Comparison of ENCODE assay signal across 17 cellular contexts in the genomic region with DNA sequence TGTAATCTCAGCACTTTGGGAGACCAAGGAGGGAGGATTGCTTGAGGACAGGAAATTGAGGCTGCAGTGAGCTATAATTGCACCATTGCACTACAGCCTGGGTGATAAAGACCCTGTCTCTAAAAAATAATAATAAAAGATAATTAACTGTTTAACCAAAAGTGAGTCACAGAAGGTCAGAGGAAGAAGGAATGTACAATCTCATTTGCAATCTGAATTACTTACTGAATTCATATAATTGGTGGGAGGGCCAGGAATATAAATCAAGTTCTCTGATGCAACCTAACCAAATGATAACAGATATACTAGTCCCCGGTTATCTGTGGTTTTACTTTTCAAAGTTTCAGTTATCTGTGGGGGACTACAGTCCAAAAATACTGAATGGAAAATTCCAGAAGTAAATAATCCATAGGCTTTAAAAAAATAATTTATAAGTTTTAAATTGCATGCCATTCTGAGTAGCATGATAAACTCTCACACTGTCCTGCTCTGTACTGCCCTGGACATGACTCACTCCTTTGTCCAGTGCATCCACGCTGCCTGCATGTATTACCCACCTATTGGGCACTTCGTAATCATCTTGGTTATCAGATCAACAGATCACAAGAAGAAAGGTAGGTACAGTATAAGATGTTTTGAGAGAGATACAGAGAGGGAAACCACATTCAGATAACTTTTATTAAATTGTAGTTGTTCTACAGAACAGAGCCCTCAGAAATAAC. TPM values are rescaled to one million over a fixed set of nuclear protein-coding genes. Genes with fewer than 3 reads are reported as not detected.
DNase-seq lines count a peak whose midpoint lies in the region; ATAC-seq and TF ChIP-seq lines count a peak whose summit lies in the region.
"Had no signal": no experiment of that assay in that cellular context is flagged by ENCODE, and none has a peak within 500 bp of the region (broad histone marks: within the 10 kb centered on the region; RNA-seq: fewer than 3 reads in every experiment).

No MANE protein-coding gene starts in this region.

- H4K20me1 ChIP-seq in GM23248 (ENCODE audit: insufficient read depth) = 0 out of 2 replicates have a peak, but pooled peaks cover 4% of the 10 kb centered on the region

- H3K18ac ChIP-seq in neuronal stem cell (ENCODE audit: low read length) = no peak overlapping the region

- H3K9me2 ChIP-seq in GM23248 (ENCODE audit: insufficient read depth) = no peaks in the 10 kb centered on the region

- H3K36me3 ChIP-seq in GM23248 (ENCODE audit: low read depth) (peaks cover 27% of the 10 kb centered on the region), tibial nerve (peaks cover 0 to 53% (median 10%) of the 10 kb centered on the region in 3 donors), neuronal stem cell (replicated peaks in 1 of 2; ENCODE audit: control insufficient read depth in 2 of 2, insufficient read depth in 2 of 2, low read length in 2 of 2) (peaks cover under 1 to 34% of the 10 kb centered on the region in 2 donors)
- H3K36me3 ChIP-seq: BE2C had no signal

- H3K4me2 ChIP-seq in GM23248 (ENCODE audit: unreplicated experiment) = peak overlapping the region; percentile 6
- H3K4me2 ChIP-seq in neuronal stem cell (ENCODE audit: insufficient read depth, low read length, poor library complexity, severe bottlenecking) = no peak overlapping the region
- H3K4me2 ChIP-seq: GM23338, PC-9 had no signal

- no peak for TF ChIP-seq EP300 in tibial nerve (IDR thresholded peaks at IDR 0.05)

- no peaks in the 10 kb centered on the region for H3K79me1 ChIP-seq in neuronal stem cell (ENCODE audit: low read depth, low read length)

- TF ChIP-seq POLR2A in tibial nerve (IDR thresholded peaks at IDR 0.05) = no peak

- no peaks in the 10 kb centered on the region for H3K27me3 ChIP-seq in GM23248 (replicated peaks; ENCODE audit: insufficient read depth)
- H3K27me3 ChIP-seq in tibial nerve = no peaks in the 10 kb centered on the region
- no peaks in the 10 kb centered on the region for H3K27me3 ChIP-seq in neuronal stem cell (ENCODE audit: control insufficient read depth in 3 of 3, insufficient read depth in 3 of 3, low read depth in 1 of 3, low read length in 3 of 3)
- H3K27me3 ChIP-seq: BE2C had no signal

- no peak overlapping the region for H2AK5ac ChIP-seq in neuronal stem cell (ENCODE audit: low read depth, low read length)

- no peak overlapping the region for H3K9ac ChIP-seq in GM23248
- no peak overlapping the region for H3K9ac ChIP-seq in neuronal stem cell (ENCODE audit: low read depth, low read length, poor library complexity)

- H3K4ac ChIP-seq in neuronal stem cell (ENCODE audit: low read length) = no peak overlapping the region

- no peak overlapping the region for H2BK120ac ChIP-seq in neuronal stem cell (ENCODE audit: low read depth, low read length)

- no peak for ATAC-seq in HG03432 (IDR thresholded peaks at IDR 0.05; ENCODE audit: unreplicated experiment)
- ATAC-seq: GM23338 had no signal

- H3K14ac ChIP-seq in neuronal stem cell (ENCODE audit: low read length) = no peak overlapping the region

- in situ Hi-C loops in GM23248 (cut with MboI) = no loop called here

- H2BK12ac ChIP-seq in neuronal stem cell (ENCODE audit: low read length) = no peak overlapping the region

- no peak overlapping the region for H2BK5ac ChIP-seq in neuronal stem cell (ENCODE audit: low read length)

- H4K8ac ChIP-seq in neuronal stem cell (ENCODE audit: low read depth, low read length) = no peak overlapping the region

- no peak overlapping the region for H3K4me3 ChIP-seq in GM23248
- H3K4me3 ChIP-seq in tibial nerve = no peak overlapping the region
- H3K4me3 ChIP-seq in neuronal stem cell (ENCODE audit: low read length in 2 of 2) = no peak overlapping the region
- H3K4me3 ChIP-seq: GM23338, PC-9 had no signal

- no peak overlapping the region for H4K91ac ChIP-seq in neuronal stem cell (ENCODE audit: low read depth, low read length, poor library complexity)

- H2AFZ ChIP-seq in GM23248 (no peak overlapping the region), neuronal stem cell (ENCODE audit: low read length) (no peak overlapping the region)
- H2AFZ ChIP-seq: GM23338, PC-9 had no signal

- peak; percentile 18 for DNase-seq in AG08395 (ENCODE audit: low spot score)
- peak; percentile 48 for DNase-seq in GM23248
- peak; percentile 22 for DNase-seq in OCI-M1 (lab: John Stamatoyannopoulos, UW)
- peak; percentile 59 for DNase-seq in dermis blood vessel endothelial cell
- no peak for DNase-seq in tibial nerve (ENCODE audit: low spot score in 2 of 2)
- no peak for DNase-seq in neuronal stem cell (ENCODE audit: low spot score)
- DNase-seq in NCI-H187 (lab: John Stamatoyannopoulos, UW) = no peak
- DNase-seq: BE2C; CD4-positive, alpha-beta memory T cell; Kasumi-1; NCI-H1436; NCI-H345; NCI-H526 treated with DMSO at 0.1 percent for 48 hours; Right ventricle myocardium superior had no signal

- H2BK15ac ChIP-seq in neuronal stem cell (ENCODE audit: low read length) = no peak overlapping the region

- peaks cover 18% of the 10 kb centered on the region for H3K4me1 ChIP-seq in GM23248 (ENCODE audit: insufficient read depth)
- peaks cover 0 to 3% (median 0%) of the 10 kb centered on the region in 4 donors for H3K4me1 ChIP-seq in tibial nerve
- no peaks in the 10 kb centered on the region for H3K4me1 ChIP-seq in neuronal stem cell (ENCODE audit: control insufficient read depth in 2 of 2, insufficient read depth in 1 of 2, low read depth in 1 of 2, low read length in 2 of 2)
- H3K4me1 ChIP-seq: BE2C had no signal

- WGBS in GM23248 (ENCODE audit: low coverage in 1 of 2, low lambda C conversion rate in 2 of 2, missing lambda C conversion rate in 2 of 2), 2 experiments = 43 to 49% methylated on average over 3 of the region's 3 CpGs
- WGBS in tibial nerve, 2 donors = 89 to 92% methylated on average over 3 of the region's 3 CpGs
- no CpG with 5 or more reads among the region's 3 CpGs for WGBS in neuronal stem cell (ENCODE audit: extremely low coverage in 2 of 2, insufficient read length in 2 of 2, insufficient replicate concordance in 1 of 2), 2 donors

- peaks cover 20% of the 10 kb centered on the region for H3K79me2 ChIP-seq in GM23248 (ENCODE audit: insufficient read depth)

- no peak for TF ChIP-seq CTCF in tibial nerve (IDR thresholded peaks at IDR 0.05)

- H3K27ac ChIP-seq in GM23248 (no peak overlapping the region), tibial nerve (no peak overlapping the region), neuronal stem cell (replicated peaks; ENCODE audit: low read length) (no peak overlapping the region)
- H3K27ac ChIP-seq: PC-9 had no signal

- H3K9me3 ChIP-seq in GM23248 (ENCODE audit: low read depth) = no peaks in the 10 kb centered on the region
- H3K9me3 ChIP-seq in tibial nerve = peaks cover 0 to 28% (median 7%) of the 10 kb centered on the region in 4 donors
- H3K9me3 ChIP-seq in neuronal stem cell (replicated peaks in 1 of 2; ENCODE audit: control insufficient read depth in 2 of 2, insufficient read depth in 1 of 2, low read depth in 1 of 2, low read length in 2 of 2) = peaks cover 1 to 23% of the 10 kb centered on the region in 2 donors
- H3K9me3 ChIP-seq: BE2C had no signal

- H3F3A ChIP-seq in GM23248 (ENCODE audit: insufficient read depth) = peaks cover 25% of the 10 kb centered on the region; the same call in 1 of the 2 replicates

- no peak overlapping the region for H3K23ac ChIP-seq in neuronal stem cell (ENCODE audit: low read depth, low read length, poor library complexity)

RNA-seq across cellular contexts. Expression of gene MATN3, which starts 12.8 kb away (rescaled TPM):
- total RNA-seq in GM23248 (2014; rRNA removed; shearing (Covaris generic)) = 0.25 and 0.54 TPM in 2 replicates
- polyA plus RNA-seq in GM23248 (2016; fragmentation: Nextera tagmentation; extraction: Ambion mirVana) = 1.7 and 2.0 TPM in 2 replicates
- total RNA-seq in dermis blood vessel endothelial cell (1.2 and 1.3 TPM in 2 replicates), tibial nerve (10 to 100 TPM; 11.4 to 35.2 (median 29.8) TPM)
- 1.2 TPM for polyA plus RNA-seq in neuronal stem cell (2013, experiment 1 of 2)
- 1.3 TPM for polyA plus RNA-seq in neuronal stem cell (2013, experiment 2 of 2)
- total RNA-seq: CD4-positive, alpha-beta memory T cell had no signal
- polyA plus RNA-seq: CD4-positive, alpha-beta memory T cell had no signal

RNA-seq across cellular contexts. Expression of gene LAPTM4A, which starts 26.2 kb away (rescaled TPM):
- total RNA-seq in GM23248 (2014; rRNA removed; shearing (Covaris generic)) = 363 and 372 TPM in 2 replicates
- 752 and 760 TPM in 2 replicates for polyA plus RNA-seq in GM23248 (2016; fragmentation: Nextera tagmentation; extraction: Ambion mirVana)
- total RNA-seq in dermis blood vessel endothelial cell = 79.5 and 134 TPM in 2 replicates
- 100 to 1,000 TPM; 138 to 216 (median 191) TPM for total RNA-seq in tibial nerve
- polyA plus RNA-seq in neuronal stem cell (2013, experiment 1 of 2) = 262 TPM
- 267 TPM for polyA plus RNA-seq in neuronal stem cell (2013, experiment 2 of 2)

RNA-seq across cellular contexts. Expression of gene WDR35, which starts 35.3 kb away (rescaled TPM):
- total RNA-seq in GM23248 (2014; rRNA removed; shearing (Covaris generic)) = 7.3 and 9.1 TPM in 2 replicates
- 2.6 and 3.2 TPM in 2 replicates for polyA plus RNA-seq in GM23248 (2016; fragmentation: Nextera tagmentation; extraction: Ambion mirVana)
- 8.7 and 10.5 TPM in 2 replicates for total RNA-seq in dermis blood vessel endothelial cell
- 10 to 100 TPM; 16.3 to 24.3 (median 21.2) TPM for total RNA-seq in tibial nerve
- polyA plus RNA-seq in neuronal stem cell (2013, experiment 1 of 2) = 8.2 TPM
- 8.1 TPM for polyA plus RNA-seq in neuronal stem cell (2013, experiment 2 of 2)

Comparison
In these comparisons a context has a peak if more than half of its experiments do, and no peak if none do; other contexts are left out.
1. DNase-seq: peak in AG08395 (single experiment), GM23248 (single experiment), OCI-M1 (single experiment) and dermis blood vessel endothelial cell (single experiment); none in tibial nerve (0 of 2), neuronal stem cell (single experiment) and NCI-H187 (0 of 2).